ENCODE assay signal across 13 cellular contexts in genomic region chr3:130839815-130840214, GRCh38. TPM values are rescaled to one million over a fixed set of nuclear protein-coding genes. Genes with fewer than 3 reads are reported as not detected.
DNase-seq lines count a peak whose midpoint lies in the region; ATAC-seq, FAIRE-seq and TF ChIP-seq lines count a peak whose summit lies in the region.
"Had no signal": no experiment of that assay in that cellular context is flagged by ENCODE, and none has a peak within 500 bp of the region (broad histone marks: within the 10 kb centered on the region; RNA-seq: fewer than 3 reads in every experiment).

No MANE protein-coding gene starts in this region.

- H3K27me3 ChIP-seq in HUES64 (ENCODE audit: insufficient read depth, low read length), result no peaks in the 10 kb centered on the region
- H3K27me3 ChIP-seq: right lobe of liver, transverse colon had no signal

- in situ Hi-C loops in ACHN (cut with HindIII; ENCODE audit: low pct_ligation_motif_present, low pct_unique_long_range_greater_than_20kb, low sequenced_read_pairs), result no loop called here

- H3K4me1 Mint-ChIP-seq in WTC11, result peaks cover 39% of the 10 kb centered on the region
- no peaks in the 10 kb centered on the region for H3K4me1 Mint-ChIP-seq in activated CD4-positive, alpha-beta T cell treated with anti-CD3 and anti-CD28 coated beads, Interleukin-2, amount 10 ng/mL, durations not matched to agents 7 days and 5 days

- H3K36me3 Mint-ChIP-seq in WTC11, result no peaks in the 10 kb centered on the region
- H3K36me3 Mint-ChIP-seq in activated CD4-positive, alpha-beta T cell treated with anti-CD3 and anti-CD28 coated beads, Interleukin-2, amount 10 ng/mL, durations not matched to agents 7 days and 5 days (ENCODE audit: low read depth), result no peaks in the 10 kb centered on the region
- H3K36me3 Mint-ChIP-seq: IgD-negative memory B cell had no signal

- H3K36me3 ChIP-seq in HUES64 (ENCODE audit: insufficient read depth, low read length), result no peaks in the 10 kb centered on the region
- H3K36me3 ChIP-seq: right lobe of liver, transverse colon had no signal

- H3K9ac ChIP-seq in HUES64 (ENCODE audit: low read depth, low read length), result no peak overlapping the region

- no peaks in the 10 kb centered on the region for H3K9me3 ChIP-seq in HUES64 (ENCODE audit: insufficient read depth, low read depth, low read length)
- H3K9me3 ChIP-seq: right lobe of liver, transverse colon had no signal

- whole genome bisulfite sequencing in HUES64, result 34% methylated on average over 4 of the region's 4 CpGs

- peak overlapping the region; percentile 47 for H3K4me3 Mint-ChIP-seq in WTC11
- no peak overlapping the region for H3K4me3 Mint-ChIP-seq in activated CD4-positive, alpha-beta T cell treated with anti-CD3 and anti-CD28 coated beads, Interleukin-2, amount 10 ng/mL, durations not matched to agents 7 days and 5 days
- H3K4me3 Mint-ChIP-seq: IgD-negative memory B cell had no signal

- no peaks in the 10 kb centered on the region for H3K27me3 Mint-ChIP-seq in WTC11 (ENCODE audit: low read depth)
- H3K27me3 Mint-ChIP-seq in activated CD4-positive, alpha-beta T cell treated with anti-CD3 and anti-CD28 coated beads, Interleukin-2, amount 10 ng/mL, durations not matched to agents 7 days and 5 days, result no peaks in the 10 kb centered on the region

- H3K4me3 ChIP-seq in HUES64 (ENCODE audit: low read length), result peak overlapping the region; percentile 9; the same call in 1 of the 2 replicates
- H3K4me3 ChIP-seq: right lobe of liver, transverse colon had no signal

- no peaks in the 10 kb centered on the region for H3K9me3 Mint-ChIP-seq in WTC11
- H3K9me3 Mint-ChIP-seq in activated CD4-positive, alpha-beta T cell treated with anti-CD3 and anti-CD28 coated beads, Interleukin-2, amount 10 ng/mL, durations not matched to agents 7 days and 5 days, result no peaks in the 10 kb centered on the region

- peak overlapping the region; percentile 87 for H3K27ac ChIP-seq in HUES64 (ENCODE audit: low read depth, low read length)
- H3K27ac ChIP-seq: right lobe of liver, transverse colon had no signal

- DNase-seq in GM12892 (ENCODE audit: insufficient read length), result no peak
- peak; percentile 68 for DNase-seq in WTC11 (ENCODE audit: low spot score)
- DNase-seq in ACHN, result no peak
- no peak for DNase-seq in activated CD4-positive, alpha-beta T cell treated with anti-CD3 and anti-CD28 coated beads, Interleukin-2, amount 10 ng/mL, durations not matched to agents 7 days and 5 days
- DNase-seq in cerebellar cortex (ENCODE audit: low spot score), result no peak
- DNase-seq: hippocampal formation, right lobe of liver, transverse colon had no signal

- CTCF ChIA-PET in WTC11 (lab: Charles Lee), result interaction anchor here (1.3 kb wide), 1 partner anchor 8 kb away, joined by 3 read pairs; no protein-coding TSS in a partner anchor
- CTCF ChIA-PET in activated CD4-positive, alpha-beta T cell treated with anti-CD3 and anti-CD28 coated beads, Interleukin-2, amount 10 ng/mL, durations not matched to agents 7 days and 5 days (lab: Charles Lee), result interaction anchor here (2.6 kb wide), 1 partner anchor 11 kb away, joined by 7 read pairs; no protein-coding TSS in a partner anchor

- H3K27ac Mint-ChIP-seq in WTC11, result peak overlapping the region; percentile 97
- no peak overlapping the region for H3K27ac Mint-ChIP-seq in activated CD4-positive, alpha-beta T cell treated with anti-CD3 and anti-CD28 coated beads, Interleukin-2, amount 10 ng/mL, durations not matched to agents 7 days and 5 days
- H3K27ac Mint-ChIP-seq: IgD-negative memory B cell had no signal

- H3K4me1 ChIP-seq in HUES64 (ENCODE audit: insufficient read depth, low read length), result peaks cover 34% of the 10 kb centered on the region
- H3K4me1 ChIP-seq: right lobe of liver had no signal

- TF ChIP-seq CTCF in WTC11 (IDR thresholded peaks at IDR 0.05), result no peak

- ATAC-seq in GM21717 (IDR thresholded peaks at IDR 0.05; ENCODE audit: unreplicated experiment) (peak; percentile 72), WTC11 (peak; percentile 89), GM18520 (IDR thresholded peaks at IDR 0.05; ENCODE audit: unreplicated experiment) (no peak)

- FAIRE-seq in GM12892 (lab: Jason Lieb, UNC), result peak; percentile 63
- FAIRE-seq: astrocyte had no signal

- no peak for TF ChIP-seq POLR2A in GM12892 (IDR thresholded peaks at IDR 0.05; ENCODE audit: low read depth, low read length)

- POLR2A ChIA-PET in WTC11 (lab: Charles Lee), result interaction anchor here (1.2 kb wide), 1 partner anchor 54 kb away, joined by 4 read pairs; the partner anchor contains the start of gene ATP2C1
- POLR2A ChIA-PET in activated CD4-positive, alpha-beta T cell treated with anti-CD3 and anti-CD28 coated beads, Interleukin-2, amount 10 ng/mL, durations not matched to agents 7 days and 5 days (lab: Charles Lee), result no interaction called here

TF ChIP-seq in WTC11, 78 proteins besides CTCF, POLR2A, EP300 and RAD21 (continues in another document):
- 0 out of 2 replicates have a peak, but pooled peaks have one; percentile 29 for TF ChIP-seq ZNF281 (CRISPR knock-in tag; IDR thresholded peaks at IDR 0.05)
- no peak for TF ChIP-seq ZNF532 (CRISPR knock-in tag; IDR thresholded peaks at IDR 0.05; ENCODE audit: borderline replicate concordance)
- TF ChIP-seq ETV6 (CRISPR knock-in tag; IDR thresholded peaks at IDR 0.05), result no peak

RNA-seq across cellular contexts. Expression of gene ATP2C1, which starts 54.1 kb away (rescaled TPM):
- 64.7 TPM for polyA plus RNA-seq in GM12892 (2012; ENCODE audit: missing spikeins)
- 40.7 TPM for polyA plus RNA-seq in HUES64 (2013, experiment 1 of 2)
- 45.8 TPM for polyA plus RNA-seq in HUES64 (2013, experiment 2 of 2)
- total RNA-seq in WTC11 (2021), result 62.5 to 68.4 TPM (median 67.0 TPM) in 3 replicates
- total RNA-seq in activated CD4-positive, alpha-beta T cell treated with anti-CD3 and anti-CD28 coated beads, Interleukin-2, amount 10 ng/mL, durations not matched to agents 7 days and 5 days, result 10 to 100 TPM; 58.4 to 58.5 TPM
